11 cellular contexts compared by ENCODE assay signal in the genomic region with DNA sequence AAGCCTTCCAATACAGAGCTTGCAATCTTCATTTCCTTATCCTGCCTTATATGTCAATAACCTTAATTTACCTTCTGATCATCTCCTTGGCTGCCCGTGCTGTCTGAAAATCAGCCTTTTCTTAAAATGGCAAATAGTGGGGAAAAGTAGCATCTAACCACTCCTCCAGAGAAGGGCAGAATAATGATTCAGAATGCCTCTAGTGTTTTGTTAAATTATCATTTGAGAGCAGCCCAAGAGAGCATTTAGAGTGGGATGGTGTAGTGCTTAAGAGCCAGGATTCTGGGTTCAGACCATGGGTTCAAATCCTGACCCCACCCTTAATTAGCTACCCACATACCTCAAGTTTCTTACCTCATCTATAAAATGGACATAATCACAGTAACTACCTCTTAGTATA. TPM values are rescaled to one million over a fixed set of nuclear protein-coding genes. Genes with fewer than 3 reads are reported as not detected.
DNase-seq lines count a peak whose midpoint lies in the region; ATAC-seq, FAIRE-seq and TF ChIP-seq lines count a peak whose summit lies in the region.
"Had no signal": no experiment of that assay in that cellular context is flagged by ENCODE, and none has a peak within 500 bp of the region (broad histone marks: within the 10 kb centered on the region; RNA-seq: fewer than 3 reads in every experiment).

No MANE protein-coding gene starts in this region.

- peaks cover 14% of the 10 kb centered on the region for H3K4me1 ChIP-seq in suprapubic skin

- TF ChIP-seq CTCF in mesothelial cell of epicardium (IDR thresholded peaks at IDR 0.05; ENCODE audit: unreplicated experiment) = no peak
- TF ChIP-seq CTCF in suprapubic skin (IDR thresholded peaks at IDR 0.05) = no peak

- CTCF ChIA-PET in activated naive CD4-positive, alpha-beta T cell treated with anti-CD3 and anti-CD28 coated beads for 36 hours (lab: Charles Lee) = interaction anchor here (0.5 to 4.6 kb wide), 12 partner anchors 10 to 100 kb away, joined by 3 to 23 read pairs (median 6); partner anchors contain the start of gene GSTK1

- no peaks in the 10 kb centered on the region for H3K36me3 ChIP-seq in suprapubic skin
- H3K36me3 ChIP-seq: vagina had no signal

- no peaks in the 10 kb centered on the region for H3K9me3 ChIP-seq in suprapubic skin
- H3K9me3 ChIP-seq: vagina had no signal

- no peak for DNase-seq in activated naive CD4-positive, alpha-beta T cell treated with anti-CD3 and anti-CD28 coated beads for 36 hours
- no peak for DNase-seq in activated naive CD4-positive, alpha-beta T cell (lab: John Stamatoyannopoulos, UW)
- no peak for DNase-seq in activated naive CD8-positive, alpha-beta T cell treated with anti-CD3 and anti-CD28 coated beads, Interleukin-2, amount 50 U/mL, for 24 hours
- DNase-seq in mesothelial cell of epicardium (ENCODE audit: low spot score in 2 of 2, unreplicated experiment in 2 of 2) = no peak
- DNase-seq in suprapubic skin (ENCODE audit: low spot score in 2 of 2) = no peak
- DNase-seq in GM19240 (ENCODE audit: insufficient read length, low spot score) = no peak
- no peak for DNase-seq in urothelium cell line (ENCODE audit: low spot score)

- H3K27ac ChIP-seq in suprapubic skin = peak overlapping the region; percentile 67
- H3K27ac ChIP-seq: vagina had no signal

- peak overlapping the region; percentile 94 for H3K27ac Mint-ChIP-seq in activated naive CD4-positive, alpha-beta T cell treated with anti-CD3 and anti-CD28 coated beads for 36 hours
- peak overlapping the region; percentile 92 for H3K27ac Mint-ChIP-seq in activated naive CD8-positive, alpha-beta T cell treated with anti-CD3 and anti-CD28 coated beads, Interleukin-2, amount 50 U/mL, for 24 hours
- H3K27ac Mint-ChIP-seq in mesothelial cell of epicardium = peak overlapping the region; percentile 86

- TF ChIP-seq EP300 in suprapubic skin (IDR thresholded peaks at IDR 0.05) = no peak

- H3K4me3 ChIP-seq in suprapubic skin = no peak overlapping the region
- H3K4me3 ChIP-seq: vagina had no signal

- H3K4me3 Mint-ChIP-seq in activated naive CD4-positive, alpha-beta T cell treated with anti-CD3 and anti-CD28 coated beads for 36 hours = peak overlapping the region; percentile 77
- peak overlapping the region; percentile 75 for H3K4me3 Mint-ChIP-seq in activated naive CD8-positive, alpha-beta T cell treated with anti-CD3 and anti-CD28 coated beads, Interleukin-2, amount 50 U/mL, for 24 hours
- no peak overlapping the region for H3K4me3 Mint-ChIP-seq in mesothelial cell of epicardium

- H3K36me3 Mint-ChIP-seq in activated naive CD4-positive, alpha-beta T cell treated with anti-CD3 and anti-CD28 coated beads for 36 hours (ENCODE audit: low read depth) = no peaks in the 10 kb centered on the region
- H3K36me3 Mint-ChIP-seq in activated naive CD8-positive, alpha-beta T cell treated with anti-CD3 and anti-CD28 coated beads, Interleukin-2, amount 50 U/mL, for 24 hours (ENCODE audit: low read depth) = no peaks in the 10 kb centered on the region
- no peaks in the 10 kb centered on the region for H3K36me3 Mint-ChIP-seq in mesothelial cell of epicardium

- 54% methylated on average over 1 of the region's 1 CpG for WGBS in suprapubic skin

- ATAC-seq in activated naive CD8-positive, alpha-beta T cell treated with anti-CD3 and anti-CD28 coated beads, Interleukin-2, amount 50 U/mL, for 24 hours = peak; percentile 77
- no peak for ATAC-seq in HG03457 (IDR thresholded peaks at IDR 0.05; ENCODE audit: unreplicated experiment)

- TF ChIP-seq POLR2A in suprapubic skin (IDR thresholded peaks at IDR 0.05) = no peak

- H3K27me3 Mint-ChIP-seq in activated naive CD4-positive, alpha-beta T cell treated with anti-CD3 and anti-CD28 coated beads for 36 hours (ENCODE audit: low read depth) = no peaks in the 10 kb centered on the region
- no peaks in the 10 kb centered on the region for H3K27me3 Mint-ChIP-seq in activated naive CD8-positive, alpha-beta T cell treated with anti-CD3 and anti-CD28 coated beads, Interleukin-2, amount 50 U/mL, for 24 hours
- H3K27me3 Mint-ChIP-seq in mesothelial cell of epicardium (ENCODE audit: low read depth) = no peaks in the 10 kb centered on the region

- no peaks in the 10 kb centered on the region for H3K9me3 Mint-ChIP-seq in activated naive CD4-positive, alpha-beta T cell treated with anti-CD3 and anti-CD28 coated beads for 36 hours
- H3K9me3 Mint-ChIP-seq in activated naive CD8-positive, alpha-beta T cell treated with anti-CD3 and anti-CD28 coated beads, Interleukin-2, amount 50 U/mL, for 24 hours = no peaks in the 10 kb centered on the region
- no peaks in the 10 kb centered on the region for H3K9me3 Mint-ChIP-seq in mesothelial cell of epicardium

- intact Hi-C loops in activated naive CD4-positive, alpha-beta T cell treated with anti-CD3 and anti-CD28 coated beads for 36 hours (cut with micrococcal nuclease) = loop anchor here (10.0 kb wide), 1 partner anchor 1545 kb away; no protein-coding TSS in a partner anchor

- no peaks in the 10 kb centered on the region for H3K27me3 ChIP-seq in suprapubic skin
- H3K27me3 ChIP-seq: vagina had no signal

- FAIRE-seq in urothelium cell line (lab: Jason Lieb, UNC) = no peak

- H3K4me1 Mint-ChIP-seq in activated naive CD4-positive, alpha-beta T cell treated with anti-CD3 and anti-CD28 coated beads for 36 hours (ENCODE audit: low read depth) = peaks cover 41% of the 10 kb centered on the region
- H3K4me1 Mint-ChIP-seq in activated naive CD8-positive, alpha-beta T cell treated with anti-CD3 and anti-CD28 coated beads, Interleukin-2, amount 50 U/mL, for 24 hours = peaks cover 40% of the 10 kb centered on the region
- peaks cover 39% of the 10 kb centered on the region for H3K4me1 Mint-ChIP-seq in mesothelial cell of epicardium

RNA-seq across cellular contexts. Expression of gene TMEM139, which starts 4.6 kb away (rescaled TPM):
- under 1 TPM; 0.64 to 0.74 TPM for total RNA-seq in activated naive CD4-positive, alpha-beta T cell treated with anti-CD3 and anti-CD28 coated beads for 36 hours
- 6.1 to 10.1 TPM (median 7.9 TPM) in 3 replicates for total RNA-seq in mesothelial cell of epicardium
- 10 to 100 TPM in 2 of 4 donors, 1 to 10 TPM in 2; 3.3 to 11.0 (median 8.1) TPM for total RNA-seq in suprapubic skin
- total RNA-seq: vagina had no signal

RNA-seq across cellular contexts. Expression of gene CASP2, which starts 8.0 kb away (rescaled TPM):
- total RNA-seq in activated naive CD4-positive, alpha-beta T cell treated with anti-CD3 and anti-CD28 coated beads for 36 hours = 100 to 1,000 TPM; 116 to 124 TPM
- total RNA-seq in mesothelial cell of epicardium = 53.3 to 56.5 TPM (median 55.4 TPM) in 3 replicates
- total RNA-seq in suprapubic skin = 10 to 100 TPM; 13.7 to 36.5 (median 25.3) TPM

RNA-seq across cellular contexts. Expression of gene GSTK1, which starts 16.9 kb away (rescaled TPM):
- total RNA-seq in activated naive CD4-positive, alpha-beta T cell treated with anti-CD3 and anti-CD28 coated beads for 36 hours = 100 to 1,000 TPM; 186 to 187 TPM
- 86.7 to 98.8 TPM (median 92.8 TPM) in 3 replicates for total RNA-seq in mesothelial cell of epicardium
- total RNA-seq in suprapubic skin = 100 to 1,000 TPM; 136 to 177 (median 166) TPM

RNA-seq across cellular contexts. Expression of gene CLCN1, which starts 35.8 kb away (rescaled TPM):
- total RNA-seq in activated naive CD4-positive, alpha-beta T cell treated with anti-CD3 and anti-CD28 coated beads for 36 hours = not detected
- total RNA-seq in mesothelial cell of epicardium (0.07 to 0.16 TPM (median 0.11 TPM) in 3 replicates), suprapubic skin (under 1 TPM in 1 of 4 donors, not detected in 3; 0.64 TPM)
- total RNA-seq: epithelial cell of proximal tubule, vagina had no signal

RNA-seq across cellular contexts. Expression of gene TAS2R40, which starts 58.3 kb away (rescaled TPM):
- total RNA-seq in activated naive CD4-positive, alpha-beta T cell treated with anti-CD3 and anti-CD28 coated beads for 36 hours = not detected
- total RNA-seq in mesothelial cell of epicardium (not detected in 3 replicates), suprapubic skin (not detected)
- total RNA-seq: epithelial cell of proximal tubule, liver, vagina had no signal
